ENCODE assay signal across 8 cellular contexts in genomic region chr1:2229921-2230700, GRCh38. TPM values are rescaled to one million over a fixed set of nuclear protein-coding genes. Genes with fewer than 3 reads are reported as not detected.
DNase-seq lines count a peak whose midpoint lies in the region; ATAC-seq and TF ChIP-seq lines count a peak whose summit lies in the region.

No MANE protein-coding gene starts in this region.

- H3K4me3 ChIP-seq in NB4 (ENCODE audit: low read depth, low read length) (peak overlapping the region; percentile 64), right lobe of liver (peak overlapping the region; percentile 59 to 77 (median 67)), thymus (ENCODE audit: low read length) (peak overlapping the region; percentile 73)

- H3K36me3 Mint-ChIP-seq in CD14-positive monocyte = peaks cover 11 to 28% of the 10 kb centered on the region in 2 donors

- H3K4me1 Mint-ChIP-seq in CD14-positive monocyte = peaks cover 61% of the 10 kb centered on the region

- H3K27me3 ChIP-seq in right lobe of liver (no peaks in the 10 kb centered on the region), thymus (ENCODE audit: control insufficient read depth, insufficient read depth) (peaks cover 19% of the 10 kb centered on the region)

- TF ChIP-seq POLR2A in NB4 (IDR thresholded peaks at IDR 0.05; ENCODE audit: extremely low read depth, insufficient read length) = no peak
- no peak for TF ChIP-seq POLR2A in right lobe of liver (IDR thresholded peaks at IDR 0.05)

- H3K9me3 ChIP-seq in right lobe of liver = no peaks in the 10 kb centered on the region
- H3K9me3 ChIP-seq in thymus (ENCODE audit: control insufficient read depth) = no peaks in the 10 kb centered on the region

- DNase-seq in CD14-positive monocyte (ENCODE audit: low spot score) (peak; percentile 44), NB4 (ENCODE audit: low read depth) (no peak), caudate nucleus (lab: John Stamatoyannopoulos, UW) (peak in 33 of 61 donors; percentile 20 to 76 (median 53)), right lobe of liver (peak; percentile 64 to 89 (median 85)), NCI-H2171 treated with DMSO at 0.1 percent for 48 hours (lab: John Stamatoyannopoulos, UW) (no peak), AG08395 (ENCODE audit: low spot score) (no peak)

- 9% methylated on average over 7 of the region's 32 CpGs for WGBS in right lobe of liver (ENCODE audit: insufficient coverage, low coverage, low lambda C conversion rate, missing lambda C conversion rate)
- 90% methylated on average over 32 of the region's 32 CpGs for WGBS in thymus

- intact Hi-C loops in CD14-positive monocyte (cut with micrococcal nuclease) (loop anchor here in 1 of 2 donors (2.0 kb wide), 1 partner anchor 17 kb away; no protein-coding TSS in a partner anchor), right lobe of liver (cut with DNase I) (loop anchor here in 1 of 2 donors (5.0 to 10.0 kb wide), 2 partner anchors 33 to 75 kb away; no protein-coding TSS in a partner anchor)

- TF ChIP-seq CTCF in CD14-positive monocyte (IDR thresholded peaks at IDR 0.05) (no peak), NB4 (IDR thresholded peaks at IDR 0.05; ENCODE audit: low read depth, low read length) (no peak), right lobe of liver (IDR thresholded peaks at IDR 0.05) (no peak)

- peaks cover 0 to 7% (median 0%) of the 10 kb centered on the region in 7 donors for H3K9me3 Mint-ChIP-seq in CD14-positive monocyte

- H3K36me3 ChIP-seq in right lobe of liver (no peaks in the 10 kb centered on the region), thymus (ENCODE audit: control insufficient read depth, insufficient read depth) (no peaks in the 10 kb centered on the region)

- peak overlapping the region in 3 of 7 donors; percentile 25 to 92 (median 92) for H3K27ac Mint-ChIP-seq in CD14-positive monocyte

- ATAC-seq in right lobe of liver (peak; percentile 1 to 20 (median 10)), HG03095 (IDR thresholded peaks at IDR 0.05; ENCODE audit: unreplicated experiment) (no peak)

- peaks cover 10 to 19% (median 18%) of the 10 kb centered on the region in 3 donors for H3K27me3 Mint-ChIP-seq in CD14-positive monocyte (ENCODE audit: low read depth in 3 of 3)

- H3K27ac ChIP-seq in caudate nucleus (ENCODE audit: low read depth, low read length) (peak overlapping the region; percentile 85), right lobe of liver (peak overlapping the region; percentile 56 to 93 (median 73)), thymus (ENCODE audit: low read depth) (peak overlapping the region; percentile 15)

- H3K4me3 Mint-ChIP-seq in CD14-positive monocyte = peak overlapping the region; percentile 99 to 100

- H3K4me1 ChIP-seq in right lobe of liver = peaks cover 0 to 52% (median 24%) of the 10 kb centered on the region in 4 donors
- H3K4me1 ChIP-seq in thymus (ENCODE audit: control insufficient read depth, insufficient read depth, low read length) = peaks cover 26% of the 10 kb centered on the region

RNA-seq across cellular contexts. Expression of gene SKI, which starts 2.0 kb away (rescaled TPM):
- polyA plus RNA-seq in CD14-positive monocyte (under 1 TPM; 0.20 to 0.25 TPM), thymus (16.4 TPM)
- total RNA-seq in right lobe of liver = 10 to 100 TPM; 23.7 to 84.8 (median 31.4) TPM

RNA-seq across cellular contexts. Expression of gene FAAP20, which starts 35.5 kb away (rescaled TPM):
- polyA plus RNA-seq in CD14-positive monocyte = 10 to 100 TPM; 35.1 to 49.3 TPM
- total RNA-seq in right lobe of liver = 10 to 100 TPM; 18.9 to 26.0 (median 24.4) TPM
- polyA plus RNA-seq in thymus = 125 TPM

Comparison
In these comparisons a context has a peak if more than half of its experiments do, and no peak if none do; other contexts are left out.
1. DNase-seq: peak in CD14-positive monocyte (single experiment), caudate nucleus (33 of 61) and right lobe of liver (3 of 3); none in NB4 (single experiment), NCI-H2171 treated with DMSO at 0.1 percent for 48 hours (single experiment) and AG08395 (single experiment).
2. H3K27ac ChIP-seq: peak in every context shown above with its lines; median percentile 85 in caudate nucleus; 73 in right lobe of liver; 15 in thymus.
3. RNA of gene SKI, which starts 2.0 kb away (polyA plus RNA-seq): 16.4 TPM in thymus (single experiment); 0.20 to 0.25 TPM in CD14-positive monocyte; every median in the first group is over 10 times any median in the second.
4. Peak in every context shown above with its lines, with median percentiles within 50 percentile points of each other: H3K4me3 ChIP-seq.